12 cellular contexts compared by ENCODE assay signal in genomic region chr12:98224584-98225221, GRCh38.
DNase-seq lines count a peak whose midpoint lies in the region; ATAC-seq, FAIRE-seq and TF ChIP-seq lines count a peak whose summit lies in the region.
"Had no signal": no experiment of that assay in that cellular context is flagged by ENCODE, and none has a peak within 500 bp of the region (broad histone marks: within the 10 kb centered on the region; RNA-seq: fewer than 3 reads in every experiment).

No MANE protein-coding gene starts in this region.

- DNase-seq in progenitor cell of endocrine pancreas (ENCODE audit: low spot score, unreplicated experiment), result no peak
- no peak for DNase-seq in NCI-H2196 treated with DMSO at 0.1 percent for 48 hours (lab: John Stamatoyannopoulos, UW; ENCODE audit: unreplicated experiment)
- DNase-seq in kidney, result no peak
- DNase-seq in tibial nerve (ENCODE audit: low spot score in 2 of 2), result no peak
- DNase-seq: left lung; NCI-H1694 treated with DMSO at 0.1 percent for 48 hours; stimulated activated naive CD8-positive, alpha-beta T cell treated with anti-CD3 and anti-CD28 coated beads, Interleukin-15, Interleukin-2, amounts not matched to agents 100 U/mL and 50 U/mL, for 24 hours had no signal

- peaks cover 30% of the 10 kb centered on the region for H3K4me1 Mint-ChIP-seq in progenitor cell of endocrine pancreas (ENCODE audit: low read depth)

- intact Hi-C loops in kidney (cut with DNase I), result no loop called here

- no peaks in the 10 kb centered on the region for H3K36me3 Mint-ChIP-seq in progenitor cell of endocrine pancreas (ENCODE audit: insufficient read depth)
- H3K36me3 Mint-ChIP-seq: WTC11 had no signal

- H3K4me3 Mint-ChIP-seq in progenitor cell of endocrine pancreas (ENCODE audit: low read depth), result no peak overlapping the region
- H3K4me3 Mint-ChIP-seq: WTC11 had no signal

- H3K36me3 ChIP-seq in kidney (ENCODE audit: control insufficient read depth in 1 of 2, insufficient read depth in 2 of 2, low read length in 2 of 2) (no peaks in the 10 kb centered on the region), tibial nerve (no peaks in the 10 kb centered on the region)
- H3K36me3 ChIP-seq: left lung, neutrophil had no signal

- no peak overlapping the region for H3K9ac ChIP-seq in kidney (ENCODE audit: low read length in 2 of 2)

- H3K4me1 ChIP-seq in kidney (ENCODE audit: control insufficient read depth in 1 of 2, insufficient read depth in 1 of 2, low read depth in 1 of 2, low read length in 2 of 2) (no peaks in the 10 kb centered on the region), tibial nerve (no peaks in the 10 kb centered on the region)
- H3K4me1 ChIP-seq: left lung had no signal

- H3K9me3 ChIP-seq in kidney (ENCODE audit: control insufficient read depth in 1 of 2, low read length in 2 of 2) (no peaks in the 10 kb centered on the region), tibial nerve (no peaks in the 10 kb centered on the region)
- H3K9me3 ChIP-seq: left lung, neutrophil had no signal

- no peak for TF ChIP-seq POLR2A in tibial nerve (IDR thresholded peaks at IDR 0.05)

- TF ChIP-seq CTCF in progenitor cell of endocrine pancreas (IDR thresholded peaks at IDR 0.05; ENCODE audit: unreplicated experiment) (no peak), kidney (IDR thresholded peaks at IDR 0.05; ENCODE audit: borderline replicate concordance, extremely low read depth, insufficient read depth) (no peak), tibial nerve (IDR thresholded peaks at IDR 0.05) (no peak)

- ATAC-seq in GM19035 (IDR thresholded peaks at IDR 0.05; ENCODE audit: unreplicated experiment) (peak; percentile 66), GM21825 (IDR thresholded peaks at IDR 0.05; ENCODE audit: unreplicated experiment) (peak; percentile 77), HG03342 (IDR thresholded peaks at IDR 0.05; ENCODE audit: unreplicated experiment) (peak; percentile 81)
- ATAC-seq: left lung; stimulated activated naive CD8-positive, alpha-beta T cell treated with anti-CD3 and anti-CD28 coated beads, Interleukin-15, Interleukin-2, amounts not matched to agents 100 U/mL and 50 U/mL, for 24 hours; WTC11 had no signal

- H3K27me3 ChIP-seq in tibial nerve, result no peaks in the 10 kb centered on the region
- H3K27me3 ChIP-seq: left lung, neutrophil had no signal

- no peak overlapping the region for H3K27ac ChIP-seq in kidney (ENCODE audit: low read depth in 2 of 2, low read length in 2 of 2)
- H3K27ac ChIP-seq in tibial nerve, result no peak overlapping the region
- H3K27ac ChIP-seq: left lung, neutrophil had no signal

- 53 to 54% methylated on average over 5 of the region's 5 CpGs for WGBS in tibial nerve, 2 donors

- H3K9me3 Mint-ChIP-seq in progenitor cell of endocrine pancreas (ENCODE audit: low read depth), result peaks cover 2% of the 10 kb centered on the region
- H3K9me3 Mint-ChIP-seq: WTC11 had no signal

- no peak for FAIRE-seq in kidney (lab: Jason Lieb, UNC)

- no peak for TF ChIP-seq EP300 in tibial nerve (IDR thresholded peaks at IDR 0.05)

- no peaks in the 10 kb centered on the region for H3K27me3 Mint-ChIP-seq in progenitor cell of endocrine pancreas

- peak overlapping the region; percentile 46 for H3K27ac Mint-ChIP-seq in progenitor cell of endocrine pancreas
- H3K27ac Mint-ChIP-seq: WTC11 had no signal

- H3K4me3 ChIP-seq in kidney (ENCODE audit: low read length in 2 of 2) (no peak overlapping the region), tibial nerve (no peak overlapping the region)
- H3K4me3 ChIP-seq: left lung had no signal
